ENCODE assay signal across 19 cellular contexts in the genomic region with DNA sequence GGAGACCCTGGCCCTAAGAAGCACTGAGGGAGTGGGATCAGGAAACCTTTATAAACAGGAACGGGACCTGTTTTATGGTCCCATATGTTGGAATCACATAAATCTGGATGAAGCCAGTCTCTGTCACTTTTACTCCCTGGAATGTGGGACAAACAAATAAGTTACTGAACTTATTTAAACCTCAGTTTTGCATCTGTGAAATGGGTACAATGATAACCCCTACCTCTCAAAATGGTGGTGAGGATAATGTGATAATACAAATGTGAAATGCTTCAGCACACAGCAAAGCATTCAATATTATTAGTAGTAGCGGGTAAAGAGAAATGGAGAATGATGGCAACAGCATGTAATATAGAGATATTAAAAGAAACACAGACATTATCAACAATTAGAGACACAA.
DNase-seq lines count a peak whose midpoint lies in the region; ATAC-seq and TF ChIP-seq lines count a peak whose summit lies in the region.
"Had no signal": no experiment of that assay in that cellular context is flagged by ENCODE, and none has a peak within 500 bp of the region (broad histone marks: within the 10 kb centered on the region; RNA-seq: fewer than 3 reads in every experiment).

No MANE protein-coding gene starts in this region.

- H3K36me3 ChIP-seq in heart left ventricle = no peaks in the 10 kb centered on the region
- H3K36me3 ChIP-seq in gastroesophageal sphincter = no peaks in the 10 kb centered on the region
- no peaks in the 10 kb centered on the region for H3K36me3 ChIP-seq in osteoblast (ENCODE audit: insufficient read depth, low read length)
- H3K36me3 ChIP-seq in tibial nerve = no peaks in the 10 kb centered on the region
- H3K36me3 ChIP-seq: BLaER1, Peyer's patch had no signal

- H3K36me3 Mint-ChIP-seq in progenitor cell of endocrine pancreas (ENCODE audit: insufficient read depth) = no peaks in the 10 kb centered on the region

- no peaks in the 10 kb centered on the region for H3K9me3 ChIP-seq in heart left ventricle
- no peaks in the 10 kb centered on the region for H3K9me3 ChIP-seq in gastroesophageal sphincter
- no peaks in the 10 kb centered on the region for H3K9me3 ChIP-seq in osteoblast (ENCODE audit: low read depth, low read length)
- no peaks in the 10 kb centered on the region for H3K9me3 ChIP-seq in tibial nerve
- H3K9me3 ChIP-seq: BLaER1, Peyer's patch had no signal

- peak overlapping the region; percentile 79 for H3K4me2 ChIP-seq in osteoblast (ENCODE audit: insufficient read depth, low read length)
- H3K4me2 ChIP-seq: BLaER1 had no signal

- H3K4me1 ChIP-seq in heart left ventricle (peaks cover 0 to 26% (median 19%) of the 10 kb centered on the region in 12 donors), gastroesophageal sphincter (peaks cover 0 to 26% (median 0%) of the 10 kb centered on the region in 3 donors), osteoblast (ENCODE audit: insufficient read depth, low read length) (peaks cover 9% of the 10 kb centered on the region), tibial nerve (peaks cover 0 to 42% (median 23%) of the 10 kb centered on the region in 4 donors)

- H3K79me2 ChIP-seq in osteoblast (ENCODE audit: insufficient read depth, low read length) = no peaks in the 10 kb centered on the region

- no peak overlapping the region for H3K4me3 Mint-ChIP-seq in progenitor cell of endocrine pancreas (ENCODE audit: low read depth)
- H3K4me3 Mint-ChIP-seq: CD8-positive, alpha-beta memory T cell; HFFc6 had no signal

- WGBS in heart left ventricle, 4 donors = 93 to 97% (median 95%) methylated on average over 2 of the region's 2 CpGs
- 88 to 91% methylated on average over 2 of the region's 2 CpGs for WGBS in gastroesophageal sphincter (ENCODE audit: low coverage in 1 of 2), 2 donors
- WGBS in tibial nerve, 2 donors = 73 to 77% methylated on average over 2 of the region's 2 CpGs

- H3K27ac Mint-ChIP-seq in progenitor cell of endocrine pancreas = no peak overlapping the region
- H3K27ac Mint-ChIP-seq: CD8-positive, alpha-beta memory T cell; HFFc6 had no signal

- TF ChIP-seq CTCF in heart left ventricle (IDR thresholded peaks at IDR 0.05) (no peak), gastroesophageal sphincter (IDR thresholded peaks at IDR 0.05) (no peak), osteoblast (IDR thresholded peaks at IDR 0.05; ENCODE audit: extremely low read depth, low read depth, low read length) (no peak), tibial nerve (IDR thresholded peaks at IDR 0.05) (no peak), progenitor cell of endocrine pancreas (IDR thresholded peaks at IDR 0.05; ENCODE audit: unreplicated experiment) (no peak)

- TF ChIP-seq EP300 in gastroesophageal sphincter (IDR thresholded peaks at IDR 0.05) (no peak), tibial nerve (IDR thresholded peaks at IDR 0.05) (no peak)

- no peaks in the 10 kb centered on the region for H3K4me1 Mint-ChIP-seq in progenitor cell of endocrine pancreas (ENCODE audit: low read depth)

- H3K27ac ChIP-seq in heart left ventricle = peak overlapping the region; percentile 42 to 76 (median 60)
- H3K27ac ChIP-seq in gastroesophageal sphincter = peak overlapping the region in 3 of 4 donors; percentile 9 to 78 (median 74)
- no peak overlapping the region for H3K27ac ChIP-seq in osteoblast (ENCODE audit: low read depth, low read length)
- peak overlapping the region; percentile 51 to 86 (median 69) for H3K27ac ChIP-seq in tibial nerve
- H3K27ac ChIP-seq: 22Rv1, BLaER1 had no signal

- H3K4me3 ChIP-seq in heart left ventricle (no peak overlapping the region), gastroesophageal sphincter (no peak overlapping the region), osteoblast (ENCODE audit: insufficient read depth, low read length) (no peak overlapping the region), tibial nerve (peak overlapping the region in 1 of 4 donors; percentile 32)
- H3K4me3 ChIP-seq: BLaER1, Peyer's patch had no signal

- H3K27me3 ChIP-seq in heart left ventricle (no peaks in the 10 kb centered on the region), gastroesophageal sphincter (no peaks in the 10 kb centered on the region), osteoblast (ENCODE audit: insufficient read depth, low read length) (no peaks in the 10 kb centered on the region), tibial nerve (no peaks in the 10 kb centered on the region)
- H3K27me3 ChIP-seq: Peyer's patch had no signal

- no peak for DNase-seq in heart left ventricle
- no peak for DNase-seq in cardiac septum (ENCODE audit: low spot score)
- DNase-seq in osteoblast (ENCODE audit: insufficient read length, low spot score, missing footprints) = no peak
- no peak for DNase-seq in tibial nerve (ENCODE audit: low spot score in 2 of 2)
- DNase-seq in central memory CD4-positive, alpha-beta T cell = no peak
- no peak for DNase-seq in progenitor cell of endocrine pancreas (ENCODE audit: low spot score, unreplicated experiment)
- DNase-seq: CD8-positive, alpha-beta memory T cell; DND-41; GDM1; GOT3; HFFc6; MV-4-11; NCI-H1417 treated with DMSO at 0.1 percent for 48 hours; NCI-H524; Peyer's patch had no signal

- TF ChIP-seq POLR2A in heart left ventricle (IDR thresholded peaks at IDR 0.05) (no peak), gastroesophageal sphincter (IDR thresholded peaks at IDR 0.05) (no peak), tibial nerve (IDR thresholded peaks at IDR 0.05) (no peak)

- no peak for ATAC-seq in heart left ventricle
- no peak for ATAC-seq in gastroesophageal sphincter
- ATAC-seq in GM19452 (IDR thresholded peaks at IDR 0.05; ENCODE audit: unreplicated experiment) = no peak

- no peaks in the 10 kb centered on the region for H4K20me1 ChIP-seq in osteoblast (ENCODE audit: insufficient read depth, low read length)

- no peak overlapping the region for H2AFZ ChIP-seq in osteoblast (ENCODE audit: low read length)

- intact Hi-C loops in heart left ventricle (cut with DNase I) = loop anchor here in 1 of 10 donors (2.0 kb wide), 1 partner anchor 298 kb away; the partner anchor contains the start of gene ZSWIM6
- intact Hi-C loops in cardiac septum (cut with DNase I) = no loop called here

- H3K27me3 Mint-ChIP-seq in progenitor cell of endocrine pancreas = peaks cover 4% of the 10 kb centered on the region

- no peaks in the 10 kb centered on the region for H3K9me3 Mint-ChIP-seq in progenitor cell of endocrine pancreas (ENCODE audit: low read depth)
- H3K9me3 Mint-ChIP-seq: HFFc6 had no signal
